ENCODE assay signal across 19 cellular contexts in genomic region chr9:97694768-97695167, GRCh38. TPM values are rescaled to one million over a fixed set of nuclear protein-coding genes. Genes with fewer than 3 reads are reported as not detected.
DNase-seq lines count a peak whose midpoint lies in the region; ATAC-seq, FAIRE-seq and TF ChIP-seq lines count a peak whose summit lies in the region.
"Had no signal": no experiment of that assay in that cellular context is flagged by ENCODE, and none has a peak within 500 bp of the region (broad histone marks: within the 10 kb centered on the region; RNA-seq: fewer than 3 reads in every experiment).

No MANE protein-coding gene starts in this region.

- peak overlapping the region; percentile 92 for H3K4me3 Mint-ChIP-seq in activated T-helper 17 cell treated with anti-CD3 and anti-CD28 coated beads, Interleukin-2, amount 50 U/mL, for 72 hours
- H3K4me3 Mint-ChIP-seq: stimulated activated naive B cell treated with anti-CD40 and anti-IgM and Interleukin-4, amounts not matched to agents 10 μg/mL and 1 μg/mL and 100 μg/mL, for 72 hours had no signal

- TF ChIP-seq POLR2A in GM12891 (IDR thresholded peaks at IDR 0.05; ENCODE audit: low read depth, low read length) = no peak
- TF ChIP-seq POLR2A in body of pancreas (IDR thresholded peaks at IDR 0.05) = no peak

- peak overlapping the region; percentile 76 to 97 (median 87) for H3K4me2 ChIP-seq in BLaER1 treated with 17β-estradiol and CSF1 and Interleukin-3, amounts not matched to agents 10 nM and 100 nM
- H3K4me2 ChIP-seq in DOHH2 (ENCODE audit: low read length) = peak overlapping the region; percentile 77

- DNase-seq in kidney (no peak), GM12891 (ENCODE audit: insufficient read length, low spot score) (no peak), COLO668 (lab: John Stamatoyannopoulos, UW; ENCODE audit: unreplicated experiment) (no peak), body of pancreas (no peak)
- no peak for DNase-seq in stimulated activated CD4-positive, alpha-beta T cell treated with anti-CD3 and anti-CD28 coated beads, Interleukin-1b, Interleukin-23, amount 100 ng/mL, for 48 hours
- DNase-seq: activated CD4-positive, CD25-positive, alpha-beta regulatory T cell treated with anti-CD3 and anti-CD28 coated beads, Interleukin-2, amount 50 U/mL, for 72 hours; C1 segment of cervical spinal cord; effector memory CD8-positive, alpha-beta T cell; GDM1; kidney glomerular epithelial cell; NCI-H345; stimulated activated CD4-positive, alpha-beta T cell treated with anti-CD3 and anti-CD28 coated beads, Interleukin-4, amount 100 ng/mL, for 24 hours; stimulated activated naive B cell treated with anti-CD40 and anti-IgM and Interleukin-4, amounts not matched to agents 10 μg/mL and 1 μg/mL and 100 μg/mL, for 72 hours had no signal

- peaks cover 31 to 48% (median 35%) of the 10 kb centered on the region in 11 experiments for H3K36me3 ChIP-seq in BLaER1 treated with 17β-estradiol and CSF1 and Interleukin-3, amounts not matched to agents 10 nM and 100 nM
- H3K36me3 ChIP-seq in DOHH2 (ENCODE audit: control insufficient read depth, low read length) (peaks cover 29% of the 10 kb centered on the region), kidney (ENCODE audit: control insufficient read depth in 1 of 2, insufficient read depth in 2 of 2, low read length in 2 of 2) (peaks cover 10 to 13% of the 10 kb centered on the region in 2 donors), body of pancreas (replicated peaks in 1 of 2; ENCODE audit: insufficient read depth in 1 of 2, low read depth in 2 of 2) (peaks cover 0 to 2% of the 10 kb centered on the region in 2 donors)

- peaks cover 33% of the 10 kb centered on the region for H3K4me1 Mint-ChIP-seq in activated T-helper 17 cell treated with anti-CD3 and anti-CD28 coated beads, Interleukin-2, amount 50 U/mL, for 72 hours

- peaks cover 28 to 51% (median 35%) of the 10 kb centered on the region in 10 experiments for H3K4me1 ChIP-seq in BLaER1 treated with 17β-estradiol and CSF1 and Interleukin-3, amounts not matched to agents 10 nM and 100 nM
- H3K4me1 ChIP-seq in DOHH2 (ENCODE audit: control insufficient read depth, low read length) (peaks cover 52% of the 10 kb centered on the region), kidney (ENCODE audit: control insufficient read depth in 1 of 2, insufficient read depth in 1 of 2, low read depth in 1 of 2, low read length in 2 of 2) (peaks cover 15% of the 10 kb centered on the region in 2 donors), body of pancreas (peaks cover 42% of the 10 kb centered on the region)

- no peaks in the 10 kb centered on the region for H3K27me3 ChIP-seq in BLaER1 treated with 17β-estradiol and CSF1 and Interleukin-3, amounts not matched to agents 10 nM and 100 nM
- H3K27me3 ChIP-seq in DOHH2 (ENCODE audit: control insufficient read depth, low read length) (no peaks in the 10 kb centered on the region), body of pancreas (no peaks in the 10 kb centered on the region)
- H3K27me3 ChIP-seq: vagina had no signal

- ATAC-seq in activated T-helper 17 cell treated with anti-CD3 and anti-CD28 coated beads, Interleukin-2, amount 50 U/mL, for 72 hours (replicated peaks) = no peak
- ATAC-seq in body of pancreas = no peak
- ATAC-seq: effector memory CD8-positive, alpha-beta T cell; stimulated activated naive B cell treated with anti-CD40 and anti-IgM and Interleukin-4, amounts not matched to agents 10 μg/mL and 1 μg/mL and 100 μg/mL, for 72 hours had no signal

- 0 out of 22 replicates have a peak overlapping the region, but pooled peaks of 1 of the 11 experiments have one; percentile 91 for H3K9ac ChIP-seq in BLaER1 treated with 17β-estradiol and CSF1 and Interleukin-3, amounts not matched to agents 10 nM and 100 nM
- no peak overlapping the region for H3K9ac ChIP-seq in kidney (ENCODE audit: low read length in 2 of 2)

- H3K27ac Mint-ChIP-seq in activated T-helper 17 cell treated with anti-CD3 and anti-CD28 coated beads, Interleukin-2, amount 50 U/mL, for 72 hours = peak overlapping the region; percentile 14
- H3K27ac Mint-ChIP-seq: activated T-helper 2 cell treated with anti-CD3 and anti-CD28 coated beads, Interferon-gamma antibody, Interleukin-2, Interleukin-4, amounts not matched to agents 10 μg/mL and 5 μg/mL and 100 μg/mL, durations not matched to agents 14 hours and 24 hours and 36 hours; stimulated activated naive B cell treated with anti-CD40 and anti-IgM and Interleukin-4, amounts not matched to agents 10 μg/mL and 1 μg/mL and 100 μg/mL, for 72 hours had no signal

- TF ChIP-seq CTCF in DOHH2 (IDR thresholded peaks at IDR 0.05; ENCODE audit: low read depth, low read length, poor library complexity, severe bottlenecking) (no peak), kidney (IDR thresholded peaks at IDR 0.05; ENCODE audit: borderline replicate concordance, extremely low read depth, insufficient read depth) (no peak), body of pancreas (IDR thresholded peaks at IDR 0.05) (no peak)

- peaks cover 0 to 38% (median 26%) of the 10 kb centered on the region in 11 experiments; a peak in 13 of 22 replicates for H4K20me1 ChIP-seq in BLaER1 treated with 17β-estradiol and CSF1 and Interleukin-3, amounts not matched to agents 10 nM and 100 nM
- H4K20me1 ChIP-seq in DOHH2 (ENCODE audit: control insufficient read depth, insufficient read depth, low read depth, low read length) = no peaks in the 10 kb centered on the region

- H3K27ac ChIP-seq in BLaER1 treated with 17β-estradiol and CSF1 and Interleukin-3, amounts not matched to agents 10 nM and 100 nM = no peak overlapping the region
- H3K27ac ChIP-seq in DOHH2 (ENCODE audit: low read depth, low read length) (no peak overlapping the region), kidney (ENCODE audit: low read depth in 2 of 2, low read length in 2 of 2) (no peak overlapping the region), body of pancreas (no peak overlapping the region)
- H3K27ac ChIP-seq: vagina had no signal

- H3K36me3 Mint-ChIP-seq in activated T-helper 17 cell treated with anti-CD3 and anti-CD28 coated beads, Interleukin-2, amount 50 U/mL, for 72 hours (ENCODE audit: low read depth) = peaks cover 62% of the 10 kb centered on the region

- H3F3A ChIP-seq in DOHH2 (ENCODE audit: control insufficient read depth, insufficient read depth) = no peaks in the 10 kb centered on the region

- H3K9me3 Mint-ChIP-seq in activated T-helper 17 cell treated with anti-CD3 and anti-CD28 coated beads, Interleukin-2, amount 50 U/mL, for 72 hours = no peaks in the 10 kb centered on the region
- H3K9me3 Mint-ChIP-seq: activated T-helper 2 cell treated with anti-CD3 and anti-CD28 coated beads, Interferon-gamma antibody, Interleukin-2, Interleukin-4, amounts not matched to agents 10 μg/mL and 5 μg/mL and 100 μg/mL, durations not matched to agents 14 hours and 24 hours and 36 hours; effector memory CD8-positive, alpha-beta T cell; stimulated activated naive B cell treated with anti-CD40 and anti-IgM and Interleukin-4, amounts not matched to agents 10 μg/mL and 1 μg/mL and 100 μg/mL, for 72 hours had no signal

- no peak for FAIRE-seq in kidney (lab: Jason Lieb, UNC)
- FAIRE-seq in GM12891 (lab: Jason Lieb, UNC) = no peak
- FAIRE-seq: HTR-8/SVneo had no signal

- H3K27me3 Mint-ChIP-seq in activated T-helper 17 cell treated with anti-CD3 and anti-CD28 coated beads, Interleukin-2, amount 50 U/mL, for 72 hours = no peaks in the 10 kb centered on the region
- H3K27me3 Mint-ChIP-seq: stimulated activated naive B cell treated with anti-CD40 and anti-IgM and Interleukin-4, amounts not matched to agents 10 μg/mL and 1 μg/mL and 100 μg/mL, for 72 hours had no signal

- WGBS in body of pancreas, 2 donors = 92 to 93% methylated on average over 7 of the region's 7 CpGs

- H3K9me2 ChIP-seq in DOHH2 (replicated peaks; ENCODE audit: control insufficient read depth, low read length) = no peaks in the 10 kb centered on the region

- H3K4me3 ChIP-seq in BLaER1 treated with 17β-estradiol and CSF1 and Interleukin-3, amounts not matched to agents 10 nM and 100 nM = peak overlapping the region in 1 of 10 experiments; percentile 87; a peak in 1 of 20 replicates
- no peak overlapping the region for H3K4me3 ChIP-seq in DOHH2 (ENCODE audit: low read length)
- H3K4me3 ChIP-seq in kidney (ENCODE audit: low read length in 2 of 2) = peak overlapping the region; percentile 12 to 64
- H3K4me3 ChIP-seq in body of pancreas = no peak overlapping the region

- intact Hi-C loops in kidney (cut with DNase I) = no loop called here
- intact Hi-C loops in body of pancreas (cut with DNase I) = no loop called here

- no peaks in the 10 kb centered on the region for H3K9me3 ChIP-seq in BLaER1 treated with 17β-estradiol and CSF1 and Interleukin-3, amounts not matched to agents 10 nM and 100 nM (replicated peaks in 1 of 11)
- H3K9me3 ChIP-seq in DOHH2 (ENCODE audit: control insufficient read depth, insufficient read depth, low read length) (no peaks in the 10 kb centered on the region), kidney (ENCODE audit: control insufficient read depth in 1 of 2, low read length in 2 of 2) (no peaks in the 10 kb centered on the region), body of pancreas (no peaks in the 10 kb centered on the region)
- H3K9me3 ChIP-seq: vagina had no signal

- peaks cover 36% of the 10 kb centered on the region for H3K79me2 ChIP-seq in DOHH2 (ENCODE audit: control insufficient read depth, low read length)

TF ChIP-seq in GM12891, 5 proteins besides CTCF, POLR2A, EP300 and RAD21:
- TF ChIP-seq PAX5 (IDR thresholded peaks at IDR 0.05; ENCODE audit: insufficient read depth, low read length, severe bottlenecking) (no peak), SPI1 (IDR thresholded peaks at IDR 0.05; ENCODE audit: low read depth, low read length) (no peak), POLR2AphosphoS5 (IDR thresholded peaks at IDR 0.05; ENCODE audit: low read depth, low read length) (no peak), TAF1 (IDR thresholded peaks at IDR 0.05; ENCODE audit: low read depth, low read length) (no peak), POU2F2 (IDR thresholded peaks at IDR 0.05; ENCODE audit: low read depth, low read length) (no peak)

RNA-seq across cellular contexts. Expression of gene XPA, which starts 2.4 kb away (rescaled TPM):
- 10 to 100 TPM; 14.0 to 16.6 TPM for total RNA-seq in activated T-helper 17 cell treated with anti-CD3 and anti-CD28 coated beads, Interleukin-2, amount 50 U/mL, for 72 hours
- total RNA-seq in kidney (17.7 TPM), body of pancreas (10 to 100 TPM in 1 of 2 donors, 1 to 10 TPM in 1; 9.6 to 15.8 TPM)
- polyA plus RNA-seq in kidney (ENCODE audit: insufficient read depth, low read depth, low replicate concordance) = 26.3 TPM
- 11.5 TPM for polyA plus RNA-seq in GM12891 (2012; ENCODE audit: low read depth, missing spikeins)

Comparison
In these comparisons a context has a peak if more than half of its experiments do, and no peak if none do; other contexts are left out.
1. H3K4me3 ChIP-seq: peak in kidney (2 of 2); none in DOHH2 (single experiment) and body of pancreas (0 of 2).